In the genomic region with DNA sequence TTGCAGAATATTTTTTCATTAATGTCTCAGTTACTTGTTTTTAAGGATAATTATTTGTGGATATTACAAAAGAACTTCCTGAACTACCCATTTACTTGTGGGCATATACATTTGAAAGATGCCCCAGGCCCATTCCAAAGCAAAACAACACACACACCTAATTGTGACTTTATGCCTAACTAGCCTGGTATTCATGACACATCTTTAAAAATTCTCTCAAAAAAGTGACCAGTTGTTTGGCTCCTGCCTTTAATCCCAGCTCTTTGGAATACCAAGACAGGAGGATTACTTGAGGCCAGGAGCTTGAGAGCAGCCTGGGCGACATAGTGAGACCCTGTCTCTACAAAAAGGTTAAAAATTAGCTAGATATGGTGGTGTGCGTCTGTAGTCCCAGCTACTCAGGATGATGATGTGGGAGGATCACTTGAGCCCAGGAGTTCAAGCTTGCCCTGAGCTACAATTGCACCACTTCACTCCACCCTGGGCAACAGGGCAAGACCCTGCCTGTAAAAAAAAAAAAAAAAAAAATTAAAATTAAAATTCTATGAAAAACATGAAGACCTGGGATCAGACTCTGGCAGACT, we compare ENCODE assay signal across 1 cellular context.
TF ChIP-seq lines count a peak whose summit lies in the region.

No MANE protein-coding gene starts in this region.

TF ChIP-seq in SK-N-SH, 30 proteins besides CTCF, POLR2A, EP300 and RAD21 (continued from another document):
- TF ChIP-seq GABPA (IDR thresholded peaks at IDR 0.05; ENCODE audit: low read depth), result no peak
